9 cellular contexts compared by ENCODE assay signal in the genomic region with DNA sequence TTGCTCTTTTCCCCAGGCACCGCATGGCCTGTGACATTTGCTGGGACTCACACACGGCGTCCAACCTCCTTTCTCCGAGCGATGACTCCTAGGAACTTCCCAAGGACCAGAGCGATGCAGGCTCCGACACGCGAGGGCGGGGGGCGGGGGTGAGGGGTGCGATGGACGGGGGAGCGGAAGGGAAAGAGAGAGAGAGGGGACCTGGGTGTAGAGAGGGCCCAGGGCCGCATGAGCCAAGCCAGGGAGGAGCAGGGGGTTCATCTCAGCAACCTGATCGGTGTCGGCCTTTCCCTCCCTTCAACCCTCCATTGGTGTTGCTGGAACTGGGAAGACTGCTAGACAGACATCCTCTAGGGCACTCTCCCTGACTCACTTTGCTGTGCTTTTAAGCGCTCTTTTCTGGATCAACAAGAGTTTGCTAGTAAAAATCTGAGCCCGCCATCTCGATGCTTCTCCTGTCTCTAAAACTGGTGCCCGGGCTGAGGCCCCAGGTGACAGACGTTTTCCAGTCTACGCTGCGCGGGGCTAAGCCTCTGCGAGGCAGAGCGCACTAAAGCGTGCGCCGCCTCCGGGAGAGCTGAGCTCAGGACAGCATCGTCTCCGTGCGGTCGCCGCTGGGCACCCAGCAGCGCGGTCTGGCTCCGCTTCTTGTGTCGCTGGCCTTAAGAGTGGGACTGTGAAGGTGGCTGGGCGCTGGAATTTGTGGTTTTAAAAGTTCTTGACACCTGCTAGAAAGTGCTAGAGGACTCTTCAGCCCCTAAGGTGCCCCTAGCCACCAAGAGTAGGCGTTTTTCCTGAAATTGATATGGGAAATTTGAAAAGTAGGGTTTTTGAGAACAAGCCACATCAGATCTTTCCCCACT. TPM values are rescaled to one million over a fixed set of nuclear protein-coding genes. Genes with fewer than 3 reads are reported as not detected.
A peak's percentile ranks its signal among the peaks of the same experiment; 100 is the strongest.
DNase-seq lines count a peak whose midpoint lies in the region; ATAC-seq and TF ChIP-seq lines count a peak whose summit lies in the region.
"Had no signal": no experiment of that assay in that cellular context is flagged by ENCODE, and none has a peak within 500 bp of the region (broad histone marks: within the 10 kb centered on the region; RNA-seq: fewer than 3 reads in every experiment).

No MANE protein-coding gene starts in this region.

- H4K20me1 ChIP-seq in GM23248 (ENCODE audit: insufficient read depth) (no peaks in the 10 kb centered on the region), hepatocyte (ENCODE audit: insufficient read depth, poor library complexity, severe bottlenecking) (no peaks in the 10 kb centered on the region)

- H3K4me1 ChIP-seq in GM23248 (ENCODE audit: insufficient read depth) = peaks cover 21% of the 10 kb centered on the region
- peaks cover 7% of the 10 kb centered on the region for H3K4me1 ChIP-seq in hepatocyte (ENCODE audit: insufficient read depth)

- DNase-seq in GM23248 (peak; percentile 56), hepatocyte (ENCODE audit: low spot score) (peak; percentile 53), NCI-H1694 (lab: John Stamatoyannopoulos, UW) (no peak), NCI-H2029 (lab: John Stamatoyannopoulos, UW) (no peak), NCI-H146 (lab: John Stamatoyannopoulos, UW) (no peak)
- peak; percentile 13 for DNase-seq in activated T-cell treated with anti-CD3 and anti-CD28 coated beads, Interleukin-2, amount 50 U/mL, for 4 hours
- peak; percentile 6 to 13 for DNase-seq in stimulated activated CD4-positive, alpha-beta T cell treated with anti-CD3 and anti-CD28 coated beads, Interleukin-15, amount 100 ng/mL, for 48 hours (ENCODE audit: low read depth in 2 of 2)

- H3K4me3 Mint-ChIP-seq in activated T-cell treated with anti-CD3 and anti-CD28 coated beads, Interleukin-2, amount 50 U/mL, for 4 hours = peak overlapping the region; percentile 45

- H3K4me2 ChIP-seq in GM23248 (ENCODE audit: unreplicated experiment) (peak overlapping the region; percentile 84), hepatocyte (peak overlapping the region; percentile 79)

- no peaks in the 10 kb centered on the region for H3K36me3 Mint-ChIP-seq in activated T-cell treated with anti-CD3 and anti-CD28 coated beads, Interleukin-2, amount 50 U/mL, for 4 hours (ENCODE audit: insufficient read depth)

- no peaks in the 10 kb centered on the region for H3K79me2 ChIP-seq in GM23248 (ENCODE audit: insufficient read depth)
- H3K79me2 ChIP-seq in hepatocyte = no peaks in the 10 kb centered on the region

- TF ChIP-seq CTCF in hepatocyte (IDR thresholded peaks at IDR 0.05; ENCODE audit: poor library complexity) = no peak

- H2AFZ ChIP-seq in GM23248 (peak overlapping the region; percentile 51), hepatocyte (peak overlapping the region; percentile 87)

- 5 to 7% methylated on average over 38 to 42 of the region's 42 CpGs for WGBS in GM23248 (ENCODE audit: low coverage in 1 of 2, low lambda C conversion rate in 2 of 2, missing lambda C conversion rate in 2 of 2), 2 experiments
- 7% methylated on average over 41 of the region's 42 CpGs for WGBS in hepatocyte (ENCODE audit: low lambda C conversion rate, missing lambda C conversion rate)

- peak; percentile 39 to 52 for ATAC-seq in activated T-cell treated with anti-CD3 and anti-CD28 coated beads, Interleukin-2, amount 50 U/mL, for 4 hours
- no peak for ATAC-seq in GM18517 (IDR thresholded peaks at IDR 0.05; ENCODE audit: unreplicated experiment)

- peaks cover 87% of the 10 kb centered on the region for H3K27me3 Mint-ChIP-seq in activated T-cell treated with anti-CD3 and anti-CD28 coated beads, Interleukin-2, amount 50 U/mL, for 4 hours (ENCODE audit: low read depth)

- no peaks in the 10 kb centered on the region for H3K9me2 ChIP-seq in GM23248 (ENCODE audit: insufficient read depth)
- H3K9me2 ChIP-seq in hepatocyte (replicated peaks; ENCODE audit: insufficient read depth) = no peaks in the 10 kb centered on the region

- H3K36me3 ChIP-seq in GM23248 (ENCODE audit: low read depth) = no peaks in the 10 kb centered on the region
- no peaks in the 10 kb centered on the region for H3K36me3 ChIP-seq in hepatocyte (replicated peaks; ENCODE audit: insufficient read depth, low read depth)

- H3K27ac ChIP-seq in GM23248 (no peak overlapping the region), hepatocyte (no peak overlapping the region)
- H3K27ac ChIP-seq: epithelial cell of prostate had no signal

- no peak overlapping the region for H3K9ac ChIP-seq in GM23248

- H3K9me3 ChIP-seq in GM23248 (ENCODE audit: low read depth) (no peaks in the 10 kb centered on the region), hepatocyte (ENCODE audit: low read depth) (no peaks in the 10 kb centered on the region)

- in situ Hi-C loops in GM23248 (cut with MboI) = no loop called here

- no peaks in the 10 kb centered on the region for H3K9me3 Mint-ChIP-seq in activated T-cell treated with anti-CD3 and anti-CD28 coated beads, Interleukin-2, amount 50 U/mL, for 4 hours

- H3K27me3 ChIP-seq in GM23248 (replicated peaks; ENCODE audit: insufficient read depth) = peaks cover 58% of the 10 kb centered on the region
- peaks cover 84% of the 10 kb centered on the region for H3K27me3 ChIP-seq in hepatocyte

- peaks cover 25% of the 10 kb centered on the region for H3K4me1 Mint-ChIP-seq in activated T-cell treated with anti-CD3 and anti-CD28 coated beads, Interleukin-2, amount 50 U/mL, for 4 hours (ENCODE audit: low read depth)

- H3F3A ChIP-seq in GM23248 (ENCODE audit: insufficient read depth) = peaks cover 10% of the 10 kb centered on the region; the same call in 1 of the 2 replicates

- H3K4me3 ChIP-seq in GM23248 = peak overlapping the region; percentile 61
- H3K4me3 ChIP-seq in hepatocyte = no peak overlapping the region

RNA-seq across cellular contexts. Expression of a gene that starts 1.0 kb away (rescaled TPM):
- not detected in 2 replicates for total RNA-seq in GM23248 (2014; rRNA removed; shearing (Covaris generic))
- 0.15 TPM in 1 of 2 replicates, not detected in the other for polyA plus RNA-seq in GM23248 (2016; fragmentation: Nextera tagmentation; extraction: Ambion mirVana)
- under 1 TPM; 0.20 to 0.30 (median 0.21) TPM for total RNA-seq in activated T-cell treated with anti-CD3 and anti-CD28 coated beads, Interleukin-2, amount 50 U/mL, for 4 hours
- total RNA-seq in hepatocyte = 0.07 and 0.08 TPM in 2 replicates
- polyA plus RNA-seq in hepatocyte = 0.27 and 0.36 TPM in 2 replicates

RNA-seq across cellular contexts. Expression of a gene that starts 21.6 kb away (rescaled TPM):
- 24.3 and 27.7 TPM in 2 replicates for total RNA-seq in GM23248 (2014; rRNA removed; shearing (Covaris generic))
- polyA plus RNA-seq in GM23248 (2016; fragmentation: Nextera tagmentation; extraction: Ambion mirVana) = 17.1 and 17.4 TPM in 2 replicates
- total RNA-seq in activated T-cell treated with anti-CD3 and anti-CD28 coated beads, Interleukin-2, amount 50 U/mL, for 4 hours = 10 to 100 TPM; 90.0 to 98.2 (median 92.1) TPM
- total RNA-seq in hepatocyte = 28.7 and 31.7 TPM in 2 replicates
- polyA plus RNA-seq in hepatocyte = 9.1 and 9.3 TPM in 2 replicates

Comparison
In these comparisons a context has a peak if more than half of its experiments do, and no peak if none do; other contexts are left out.
1. DNase-seq: peak in GM23248 (single experiment), activated T-cell treated with anti-CD3 and anti-CD28 coated beads, Interleukin-2, amount 50 U/mL, for 4 hours (single experiment), hepatocyte (single experiment) and stimulated activated CD4-positive, alpha-beta T cell treated with anti-CD3 and anti-CD28 coated beads, Interleukin-15, amount 100 ng/mL, for 48 hours (2 of 2); none in NCI-H1694 (single experiment), NCI-H2029 (single experiment) and NCI-H146 (single experiment).